21 cellular contexts compared by ENCODE assay signal in the genomic region with DNA sequence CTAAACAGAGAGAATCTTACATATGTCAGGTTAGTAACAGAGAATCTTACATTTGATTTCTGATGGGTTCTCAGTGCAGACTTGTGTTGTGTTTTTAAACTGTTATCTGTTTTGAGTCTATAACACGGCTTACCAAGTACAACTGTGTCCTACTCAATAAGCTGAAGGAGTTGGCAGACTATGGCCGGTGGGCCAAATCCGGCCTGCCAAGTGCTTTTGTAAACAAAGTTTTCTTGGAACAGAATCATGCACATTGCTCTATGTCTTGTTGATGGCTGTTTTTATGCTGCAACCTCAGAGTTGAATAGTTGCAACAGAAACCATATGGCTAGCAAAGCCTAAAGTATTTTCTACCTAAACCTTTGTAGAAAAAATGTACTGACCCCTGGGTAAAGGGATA.
A peak's percentile ranks its signal among the peaks of the same experiment; 100 is the strongest.
DNase-seq lines count a peak whose midpoint lies in the region; ATAC-seq and TF ChIP-seq lines count a peak whose summit lies in the region.
"Had no signal": no experiment of that assay in that cellular context is flagged by ENCODE, and none has a peak within 500 bp of the region (broad histone marks: within the 10 kb centered on the region; RNA-seq: fewer than 3 reads in every experiment).

No MANE protein-coding gene starts in this region.

- intact Hi-C loops in Right ventricle myocardium superior (cut with DNase I), result no loop called here
- intact Hi-C loops in cardiac septum (cut with DNase I), result no loop called here
- intact Hi-C loops in right cardiac atrium (cut with DNase I), result no loop called here
- intact Hi-C loops in uterus (cut with DNase I; ENCODE audit: low total_unique reads), result no loop called here

- peak; percentile 26 for ATAC-seq in Right ventricle myocardium superior (ENCODE audit: poor library complexity)
- peak; percentile 32 to 49 for ATAC-seq in right cardiac atrium
- ATAC-seq in HG02981 (IDR thresholded peaks at IDR 0.05; ENCODE audit: unreplicated experiment), result no peak
- ATAC-seq: A549; activated T-helper 17 cell treated with anti-CD3 and anti-CD28 coated beads, Interleukin-2, amount 50 U/mL, for 72 hours; left colon; stimulated activated effector memory CD8-positive, alpha-beta T cell treated with anti-CD3 and anti-CD28 coated beads, Interleukin-12 subunit alpha, Interleukin-12 subunit beta, amount 100 ng/mL, for 72 hours had no signal

- TF ChIP-seq CTCF in uterus (IDR thresholded peaks at IDR 0.05), result no peak

- no peak overlapping the region for H3K9ac ChIP-seq in rectal smooth muscle tissue (ENCODE audit: low read length)

- DNase-seq in Right ventricle myocardium superior (no peak), cardiac septum (ENCODE audit: low spot score) (no peak), right cardiac atrium (peak in 1 of 3 donors; percentile 60), uterus (no peak), DMS114 treated with DMSO at 0.1 percent for 48 hours (lab: John Stamatoyannopoulos, UW; ENCODE audit: unreplicated experiment) (no peak), NAMALWA (ENCODE audit: low spot score) (no peak)
- DNase-seq: activated CD4-positive, alpha-beta memory T cell treated with anti-CD3 and anti-CD28 coated beads, Interleukin-2, amount 10 ng/mL, durations not matched to agents 7 days and 5 days; activated naive CD4-positive, alpha-beta T cell treated with anti-CD3 and anti-CD28 coated beads, Interleukin-2, amount 50 U/mL, for 16 hours; AML-193; amniotic stem cell; CD4-positive, alpha-beta memory T cell; left colon; NCI-H1417 treated with DMSO at 0.1 percent for 48 hours; PC-9; stimulated activated CD4-positive, alpha-beta T cell treated with anti-CD3 and anti-CD28 coated beads, Interleukin-4, amount 100 ng/mL, for 4 hours had no signal

- H3K27ac ChIP-seq in right cardiac atrium (ENCODE audit: low read length), result no peak overlapping the region
- H3K27ac ChIP-seq in rectal smooth muscle tissue (ENCODE audit: low read depth, low read length), result peak overlapping the region; percentile 67
- peak overlapping the region; percentile 3 to 53 for H3K27ac ChIP-seq in uterus
- H3K27ac ChIP-seq: A549, PC-9 had no signal

- H3K36me3 ChIP-seq in rectal smooth muscle tissue (ENCODE audit: control insufficient read depth, insufficient read depth, low read length), result no peaks in the 10 kb centered on the region
- H3K36me3 ChIP-seq in uterus, result no peaks in the 10 kb centered on the region
- H3K36me3 ChIP-seq: suprapubic skin had no signal

- no peaks in the 10 kb centered on the region for H3K27me3 ChIP-seq in right cardiac atrium (ENCODE audit: control insufficient read depth, insufficient read depth)
- H3K27me3 ChIP-seq in rectal smooth muscle tissue (ENCODE audit: control insufficient read depth, insufficient read depth, low read length), result no peaks in the 10 kb centered on the region
- H3K27me3 ChIP-seq in uterus, result no peaks in the 10 kb centered on the region
- H3K27me3 ChIP-seq: suprapubic skin had no signal

- 13% methylated on average over 3 of the region's 3 CpGs for WGBS in right cardiac atrium

- TF ChIP-seq POLR2A in uterus (IDR thresholded peaks at IDR 0.05), result no peak

- peaks cover 3% of the 10 kb centered on the region for H3K4me1 ChIP-seq in right cardiac atrium (ENCODE audit: control insufficient read depth, insufficient read depth, low read length)
- peaks cover 27% of the 10 kb centered on the region for H3K4me1 ChIP-seq in rectal smooth muscle tissue (ENCODE audit: control insufficient read depth, insufficient read depth, low read length)
- H3K4me1 ChIP-seq in uterus, result no peaks in the 10 kb centered on the region

- no peak overlapping the region for H3K4me3 ChIP-seq in right cardiac atrium (ENCODE audit: low read length)
- no peak overlapping the region for H3K4me3 ChIP-seq in rectal smooth muscle tissue (ENCODE audit: low read length)
- H3K4me3 ChIP-seq in uterus, result no peak overlapping the region
- H3K4me3 ChIP-seq: A549, PC-9, suprapubic skin had no signal

- H3K9me3 ChIP-seq in right cardiac atrium (ENCODE audit: control insufficient read depth, low read length) (no peaks in the 10 kb centered on the region), uterus (no peaks in the 10 kb centered on the region)
- H3K9me3 ChIP-seq: A549, suprapubic skin had no signal
